In genomic region chr16:21645261-21645721, GRCh38 we compare ENCODE assay signal across 8 cellular contexts. TPM values are rescaled to one million over a fixed set of nuclear protein-coding genes. Genes with fewer than 3 reads are reported as not detected.
DNase-seq lines count a peak whose midpoint lies in the region; ATAC-seq and TF ChIP-seq lines count a peak whose summit lies in the region.

No MANE protein-coding gene starts in this region.

- POLR2A ChIA-PET in HEK293T (lab: Yijun Ruan, JAX) = no interaction called here

- H3K27me3 Mint-ChIP-seq in T-helper 17 cell = no peaks in the 10 kb centered on the region

- H3K4me2 ChIP-seq in skeletal muscle satellite cell (ENCODE audit: low read length) = peak overlapping the region; percentile 36

- ATAC-seq in activated CD4-positive, CD25-positive, alpha-beta regulatory T cell treated with anti-CD3 and anti-CD28 coated beads, Interleukin-2, amount 50 U/mL, for 24 hours = peak; percentile 50
- ATAC-seq in T-helper 17 cell (peak; percentile 48), GM21737 (IDR thresholded peaks at IDR 0.05; ENCODE audit: unreplicated experiment) (no peak), HG03175 (IDR thresholded peaks at IDR 0.05; ENCODE audit: unreplicated experiment) (no peak)

- H3K4me1 Mint-ChIP-seq in T-helper 17 cell = peaks cover 31% of the 10 kb centered on the region

- CTCF ChIA-PET in HEK293T (lab: Yijun Ruan, JAX) = no interaction called here

- no peak for DNase-seq in activated CD4-positive, CD25-positive, alpha-beta regulatory T cell treated with anti-CD3 and anti-CD28 coated beads, Interleukin-2, amount 50 U/mL, for 72 hours
- DNase-seq in T-helper 17 cell = no peak
- DNase-seq in HEK293T (ENCODE audit: extremely low spot score) = no peak

- H3K27ac Mint-ChIP-seq in T-helper 17 cell = peak overlapping the region; percentile 93

- H3K9me3 ChIP-seq in T-helper 17 cell (ENCODE audit: control insufficient read depth, low read length, poor library complexity, severe bottlenecking) (no peaks in the 10 kb centered on the region), duodenal mucosa (ENCODE audit: control insufficient read depth in 1 of 2, low read length in 2 of 2) (no peaks in the 10 kb centered on the region), skeletal muscle satellite cell (replicated peaks; ENCODE audit: low read length) (no peaks in the 10 kb centered on the region)

- no peaks in the 10 kb centered on the region for H3K36me3 Mint-ChIP-seq in T-helper 17 cell (ENCODE audit: low read depth)

- H3K36me3 ChIP-seq in duodenal mucosa (ENCODE audit: control insufficient read depth in 1 of 2, insufficient read depth in 2 of 2, low read length in 2 of 2) (peaks cover 6% of the 10 kb centered on the region in 2 donors), skeletal muscle satellite cell (ENCODE audit: insufficient read depth, low read length) (peaks cover 39% of the 10 kb centered on the region)

- H3K9ac ChIP-seq in duodenal mucosa (ENCODE audit: low read depth in 1 of 2, low read length in 2 of 2) (peak overlapping the region in 1 of 2 donors; percentile 20), skeletal muscle satellite cell (ENCODE audit: low read depth, low read length) (peak overlapping the region; percentile 13)

- H3K27me3 ChIP-seq in duodenal mucosa (ENCODE audit: control insufficient read depth in 1 of 2, insufficient read depth in 2 of 2, low read length in 2 of 2) = no peaks in the 10 kb centered on the region
- no peaks in the 10 kb centered on the region for H3K27me3 ChIP-seq in skeletal muscle satellite cell (ENCODE audit: control insufficient read depth, insufficient read depth, low read length)

- peak overlapping the region; percentile 81 for H3K4me3 Mint-ChIP-seq in T-helper 17 cell

- H3K4me3 ChIP-seq in duodenal mucosa (ENCODE audit: low read depth in 1 of 2, low read length in 2 of 2) = peak overlapping the region; percentile 33 to 43
- no peak overlapping the region for H3K4me3 ChIP-seq in skeletal muscle satellite cell (ENCODE audit: low read length)

- no peak overlapping the region for H3K27ac ChIP-seq in duodenal mucosa (ENCODE audit: low read depth, low read length)

- peaks cover 22 to 23% of the 10 kb centered on the region in 2 donors for H3K4me1 ChIP-seq in duodenal mucosa (ENCODE audit: control insufficient read depth in 1 of 2, insufficient read depth in 2 of 2, low read length in 2 of 2)
- peaks cover 19% of the 10 kb centered on the region for H3K4me1 ChIP-seq in skeletal muscle satellite cell (ENCODE audit: control insufficient read depth, insufficient read depth, low read length)

TF ChIP-seq in HEK293T, 16 proteins besides CTCF, POLR2A, EP300 and RAD21:
- TF ChIP-seq ELF4 (IDR thresholded peaks at IDR 0.05) (no peak), FOXM1 (IDR thresholded peaks at IDR 0.05; ENCODE audit: borderline replicate concordance) (no peak), FOXA1 (IDR thresholded peaks at IDR 0.05) (no peak), HDGF (IDR thresholded peaks at IDR 0.05; ENCODE audit: borderline replicate concordance) (no peak)

RNA-seq across cellular contexts. Expression of gene IGSF6, which starts 7.1 kb away (rescaled TPM):
- total RNA-seq in T-helper 17 cell = 1 to 10 TPM in 1 of 2 donors, under 1 TPM in 1; 0.39 to 1.6 TPM
- total RNA-seq in skeletal muscle satellite cell (2012; rRNA removed) = not detected in 2 replicates

RNA-seq across cellular contexts. Expression of gene OTOA, which starts 18.5 kb away (rescaled TPM):
- under 1 TPM; 0.10 to 0.16 TPM for total RNA-seq in T-helper 17 cell
- not detected in 2 replicates for total RNA-seq in skeletal muscle satellite cell (2012; rRNA removed)

RNA-seq across cellular contexts. Expression of gene METTL9, which starts 45.9 kb away (rescaled TPM):
- 10 to 100 TPM; 79.0 to 80.3 TPM for total RNA-seq in T-helper 17 cell
- total RNA-seq in skeletal muscle satellite cell (2012; rRNA removed) = 218 and 323 TPM in 2 replicates

Comparison
In these comparisons a context has a peak if more than half of its experiments do, and no peak if none do; other contexts are left out.
1. ATAC-seq: peak in activated CD4-positive, CD25-positive, alpha-beta regulatory T cell treated with anti-CD3 and anti-CD28 coated beads, Interleukin-2, amount 50 U/mL, for 24 hours (2 of 2) and T-helper 17 cell (single experiment); none in GM21737 (single experiment) and HG03175 (single experiment).